Comparison of ENCODE assay signal across 6 cellular contexts in the genomic region with DNA sequence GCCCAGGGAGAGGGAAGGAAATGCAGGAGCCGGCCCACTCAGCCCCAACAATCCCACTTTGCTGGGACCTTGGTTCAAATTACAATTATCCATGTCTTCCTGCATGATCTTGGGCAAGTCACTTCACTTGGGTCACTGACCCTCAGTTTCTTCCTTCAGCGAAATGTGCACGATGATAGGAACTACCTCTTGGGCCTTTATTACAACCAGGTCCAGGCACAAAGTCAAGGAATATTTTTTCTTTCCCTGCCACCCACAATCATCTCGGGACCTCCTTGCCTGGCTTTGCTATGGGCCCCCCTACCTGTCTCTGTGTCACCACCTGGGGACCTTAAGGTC. TPM values are rescaled to one million over a fixed set of nuclear protein-coding genes. Genes with fewer than 3 reads are reported as not detected.
DNase-seq lines count a peak whose midpoint lies in the region; ATAC-seq, FAIRE-seq and TF ChIP-seq lines count a peak whose summit lies in the region.

No MANE protein-coding gene starts in this region.

- H2AFZ ChIP-seq in astrocyte (ENCODE audit: low read depth, low read length) = peak overlapping the region; percentile 83

- peak overlapping the region; percentile 71 for H3K9ac ChIP-seq in astrocyte (ENCODE audit: low read length)

- H3K9me3 Mint-ChIP-seq in Calu3 (ENCODE audit: low read depth, unreplicated experiment) (no peaks in the 10 kb centered on the region), astrocyte (ENCODE audit: unreplicated experiment) (peaks cover 8% of the 10 kb centered on the region)
- H3K9me3 Mint-ChIP-seq in naive thymus-derived CD4-positive, alpha-beta T cell = no peaks in the 10 kb centered on the region

- FAIRE-seq in astrocyte (lab: Jason Lieb, UNC) = no peak

- H3K27me3 Mint-ChIP-seq in Calu3 (ENCODE audit: unreplicated experiment) (peaks cover 39% of the 10 kb centered on the region), astrocyte (ENCODE audit: low read depth, unreplicated experiment) (no peaks in the 10 kb centered on the region)
- H3K27me3 Mint-ChIP-seq in naive thymus-derived CD4-positive, alpha-beta T cell = peaks cover 16 to 25% (median 22%) of the 10 kb centered on the region in 5 donors

- H4K20me1 ChIP-seq in astrocyte (ENCODE audit: insufficient read depth, low read length) = no peaks in the 10 kb centered on the region

- H3K79me2 ChIP-seq in astrocyte (ENCODE audit: insufficient read depth, low read length) = peaks cover 2% of the 10 kb centered on the region

- H3K4me1 ChIP-seq in astrocyte (ENCODE audit: insufficient read depth, low read length) = peaks cover 16% of the 10 kb centered on the region
- H3K4me1 ChIP-seq in naive thymus-derived CD4-positive, alpha-beta T cell (ENCODE audit: control insufficient read depth in 2 of 2, insufficient read depth in 2 of 2, low read length in 2 of 2) = peaks cover 13 to 17% of the 10 kb centered on the region in 2 donors

- peaks cover under 1% of the 10 kb centered on the region for H3K36me3 ChIP-seq in astrocyte (ENCODE audit: insufficient read depth, low read length)
- H3K36me3 ChIP-seq in naive thymus-derived CD4-positive, alpha-beta T cell (ENCODE audit: control insufficient read depth in 2 of 3, insufficient read depth in 3 of 3, low read length in 3 of 3) = no peaks in the 10 kb centered on the region

- H3K27ac ChIP-seq in astrocyte (ENCODE audit: low read depth, low read length) = no peak overlapping the region
- no peak overlapping the region for H3K27ac ChIP-seq in naive thymus-derived CD4-positive, alpha-beta T cell (ENCODE audit: low read depth, low read length)

- DNase-seq in Calu3 = no peak
- no peak for DNase-seq in astrocyte (ENCODE audit: low read depth)
- DNase-seq in naive thymus-derived CD4-positive, alpha-beta T cell = no peak
- no peak for DNase-seq in OCI-M2 (lab: John Stamatoyannopoulos, UW; ENCODE audit: unreplicated experiment)
- no peak for DNase-seq in COLO668 (lab: John Stamatoyannopoulos, UW; ENCODE audit: unreplicated experiment)

- peaks cover 14% of the 10 kb centered on the region for H3K36me3 Mint-ChIP-seq in Calu3 (ENCODE audit: insufficient read depth, unreplicated experiment)
- H3K36me3 Mint-ChIP-seq in astrocyte (ENCODE audit: low read depth, unreplicated experiment) = peaks cover 21% of the 10 kb centered on the region
- no peaks in the 10 kb centered on the region for H3K36me3 Mint-ChIP-seq in naive thymus-derived CD4-positive, alpha-beta T cell

- BruUV-seq in Calu3 (replicated peaks; lab: Mats Ljungman, UMichigan) = no TSS peak

- POLR2A ChIA-PET in naive thymus-derived CD4-positive, alpha-beta T cell (lab: Charles Lee) = no interaction called here

- H3K27ac Mint-ChIP-seq in Calu3 (ENCODE audit: unreplicated experiment) = no peak overlapping the region
- peak overlapping the region; percentile 62 for H3K27ac Mint-ChIP-seq in astrocyte (ENCODE audit: unreplicated experiment)
- no peak overlapping the region for H3K27ac Mint-ChIP-seq in naive thymus-derived CD4-positive, alpha-beta T cell

- peaks cover 9% of the 10 kb centered on the region for H3K4me1 Mint-ChIP-seq in Calu3 (ENCODE audit: low read depth, unreplicated experiment)
- peaks cover 10% of the 10 kb centered on the region for H3K4me1 Mint-ChIP-seq in astrocyte (ENCODE audit: low read depth, unreplicated experiment)
- peaks cover 0 to 21% (median 16%) of the 10 kb centered on the region in 7 donors for H3K4me1 Mint-ChIP-seq in naive thymus-derived CD4-positive, alpha-beta T cell

- CTCF ChIA-PET in Calu3 (lab: Charles Lee) = no interaction called here
- CTCF ChIA-PET in naive thymus-derived CD4-positive, alpha-beta T cell (lab: Charles Lee) = no interaction called here

- ATAC-seq in naive thymus-derived CD4-positive, alpha-beta T cell = no peak
- no peak for ATAC-seq in GM18520 (IDR thresholded peaks at IDR 0.05; ENCODE audit: unreplicated experiment)

- TF ChIP-seq CTCF in Calu3 (IDR thresholded peaks at IDR 0.05; ENCODE audit: unreplicated experiment) (no peak), astrocyte (IDR thresholded peaks at IDR 0.05; ENCODE audit: insufficient read depth, low read depth, low read length) (no peak)

- H3K4me3 Mint-ChIP-seq in Calu3 (ENCODE audit: low read depth, unreplicated experiment) = peak overlapping the region; percentile 62
- H3K4me3 Mint-ChIP-seq in astrocyte (ENCODE audit: unreplicated experiment) = peak overlapping the region; percentile 89
- H3K4me3 Mint-ChIP-seq in naive thymus-derived CD4-positive, alpha-beta T cell = peak overlapping the region in 9 of 10 donors; percentile 51 to 84 (median 66)

- H3K27me3 ChIP-seq in astrocyte (ENCODE audit: insufficient read depth, low read length) = no peaks in the 10 kb centered on the region
- H3K27me3 ChIP-seq in naive thymus-derived CD4-positive, alpha-beta T cell (ENCODE audit: control insufficient read depth in 2 of 2, insufficient read depth in 2 of 2, low read length in 2 of 2) = no peaks in the 10 kb centered on the region

- H3K4me3 ChIP-seq in astrocyte (ENCODE audit: insufficient read depth, low read depth, low read length) = peak overlapping the region; percentile 54
- H3K4me3 ChIP-seq in naive thymus-derived CD4-positive, alpha-beta T cell (ENCODE audit: low read length) = no peak overlapping the region

- intact Hi-C loops in Calu3 (cut with micrococcal nuclease; ENCODE audit: unreplicated experiment) = no loop called here
- intact Hi-C loops in naive thymus-derived CD4-positive, alpha-beta T cell (cut with micrococcal nuclease) = no loop called here

- no peaks in the 10 kb centered on the region for H3K9me3 ChIP-seq in astrocyte (ENCODE audit: insufficient read depth, low read depth, low read length)
- no peaks in the 10 kb centered on the region for H3K9me3 ChIP-seq in naive thymus-derived CD4-positive, alpha-beta T cell (ENCODE audit: control insufficient read depth in 2 of 3, low read length in 3 of 3)

- peak overlapping the region; percentile 89 for H3K4me2 ChIP-seq in astrocyte (ENCODE audit: low read length)

RNA-seq across cellular contexts. Expression of a gene that starts 0.4 kb away (rescaled TPM):
- total RNA-seq in Calu3 (2022) (1.4 and 1.6 TPM in 2 replicates), astrocyte (162 and 167 TPM in 2 replicates)
- under 1 TPM in 4 of 5 experiments, not detected in 1; 0.31 to 0.44 (median 0.37) TPM for total RNA-seq in naive thymus-derived CD4-positive, alpha-beta T cell
- not detected for polyA plus RNA-seq in naive thymus-derived CD4-positive, alpha-beta T cell

RNA-seq across cellular contexts. Expression of a gene that starts 21.2 kb away (rescaled TPM):
- total RNA-seq in Calu3 (2022) = 164 and 201 TPM in 2 replicates
- total RNA-seq in astrocyte = 69.0 and 87.5 TPM in 2 replicates
- total RNA-seq in naive thymus-derived CD4-positive, alpha-beta T cell = 100 to 1,000 TPM in 1 of 5 experiments, 10 to 100 TPM in 4; 60.5 to 151 (median 65.1) TPM
- polyA plus RNA-seq in naive thymus-derived CD4-positive, alpha-beta T cell = 10 to 100 TPM; 59.6 to 74.7 TPM

RNA-seq across cellular contexts. Expression of a gene that starts 21.3 kb away (rescaled TPM):
- total RNA-seq in Calu3 (2022) (6.8 and 8.3 TPM in 2 replicates), astrocyte (6.7 and 6.9 TPM in 2 replicates)
- total RNA-seq in naive thymus-derived CD4-positive, alpha-beta T cell = 1 to 10 TPM; 1.2 to 5.3 (median 4.0) TPM
- polyA plus RNA-seq in naive thymus-derived CD4-positive, alpha-beta T cell = 1 to 10 TPM in 1 of 2 donors, under 1 TPM in 1; 0.69 to 4.0 TPM

RNA-seq across cellular contexts. Expression of a gene that starts 22.2 kb away (rescaled TPM):
- total RNA-seq in Calu3 (2022) (38.1 and 39.8 TPM in 2 replicates), astrocyte (12.9 and 13.0 TPM in 2 replicates)
- total RNA-seq in naive thymus-derived CD4-positive, alpha-beta T cell = 10 to 100 TPM; 42.3 to 79.6 (median 67.0) TPM
- polyA plus RNA-seq in naive thymus-derived CD4-positive, alpha-beta T cell = 100 to 1,000 TPM in 1 of 2 donors, 10 to 100 TPM in 1; 68.7 to 130 TPM

RNA-seq across cellular contexts. Expression of a gene that starts 24.9 kb away (rescaled TPM):
- total RNA-seq in Calu3 (2022) (3.8 and 5.8 TPM in 2 replicates), astrocyte (0.67 and 1.7 TPM in 2 replicates)
- total RNA-seq in naive thymus-derived CD4-positive, alpha-beta T cell = 1 to 10 TPM; 1.0 to 3.9 (median 1.2) TPM
- polyA plus RNA-seq in naive thymus-derived CD4-positive, alpha-beta T cell = not detected

Comparison
In these comparisons a context has a peak if more than half of its experiments do, and no peak if none do; other contexts are left out.
1. RNA of a gene that starts 0.4 kb away (total RNA-seq): 162 to 167 TPM in astrocyte; 1.4 to 1.6 TPM in Calu3 and 0.31 to 0.44 TPM in naive thymus-derived CD4-positive, alpha-beta T cell; every median in the first group is over 10 times any median in the second.
2. Peak in every context shown above with its lines, with median percentiles within 50 percentile points of each other: H3K4me3 Mint-ChIP-seq.